ENCODE assay signal across 9 cellular contexts in the genomic region with DNA sequence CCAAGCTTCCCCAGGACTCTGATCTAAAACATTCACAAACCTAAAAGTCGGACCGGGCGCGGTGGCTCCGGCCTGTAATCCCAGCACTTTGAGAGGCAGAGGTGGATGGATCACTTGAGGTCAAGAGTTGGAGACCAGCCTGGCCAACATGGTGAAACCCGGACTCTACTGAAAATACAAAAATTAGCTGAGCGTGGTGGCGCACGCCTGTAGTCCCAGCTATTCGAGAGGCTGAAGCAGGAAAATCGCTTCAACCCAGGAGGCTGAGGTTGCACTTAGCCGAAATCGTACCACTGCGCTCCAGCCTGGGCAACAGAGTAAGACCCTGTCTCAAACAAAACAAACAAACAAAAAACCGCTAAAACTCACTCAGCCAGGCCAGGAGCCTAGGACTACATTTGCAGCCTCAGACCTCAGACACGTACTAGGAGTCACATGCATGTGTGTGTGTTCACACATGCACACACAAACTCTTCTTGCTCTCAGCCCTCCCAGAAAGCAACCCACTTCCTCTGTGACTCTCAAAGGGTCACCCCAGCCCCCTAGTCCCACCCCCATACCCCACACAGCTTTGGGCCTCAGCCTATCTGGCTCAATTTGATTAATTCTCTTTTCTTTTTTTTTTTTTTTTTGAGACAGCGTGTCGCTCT. TPM values are rescaled to one million over a fixed set of nuclear protein-coding genes. Genes with fewer than 3 reads are reported as not detected.
DNase-seq lines count a peak whose midpoint lies in the region; ATAC-seq and TF ChIP-seq lines count a peak whose summit lies in the region.
"Had no signal": no experiment of that assay in that cellular context is flagged by ENCODE, and none has a peak within 500 bp of the region (broad histone marks: within the 10 kb centered on the region; RNA-seq: fewer than 3 reads in every experiment).

No MANE protein-coding gene starts in this region.

- H3K27me3 Mint-ChIP-seq in neural progenitor cell (ENCODE audit: insufficient read depth, low read depth) = peaks cover 20% of the 10 kb centered on the region
- peaks cover 51% of the 10 kb centered on the region for H3K27me3 Mint-ChIP-seq in activated CD4-positive, alpha-beta T cell treated with anti-CD3 and anti-CD28 coated beads, Interleukin-2, amount 10 ng/mL, durations not matched to agents 7 days and 5 days

- H3K4me3 ChIP-seq in BLaER1 (peak overlapping the region; percentile 96), HUES6 (ENCODE audit: low read depth, low read length) (peak overlapping the region; percentile 49), coronary artery (peak overlapping the region; percentile 96), neural progenitor cell (peak overlapping the region; percentile 72), aorta (ENCODE audit: low read length in 2 of 2) (no peak overlapping the region)

- POLR2A ChIA-PET in activated CD4-positive, alpha-beta T cell treated with anti-CD3 and anti-CD28 coated beads, Interleukin-2, amount 10 ng/mL, durations not matched to agents 7 days and 5 days (lab: Charles Lee) = no interaction called here

- H3K27ac Mint-ChIP-seq in neural progenitor cell = peak overlapping the region; percentile 25
- no peak overlapping the region for H3K27ac Mint-ChIP-seq in activated CD4-positive, alpha-beta T cell treated with anti-CD3 and anti-CD28 coated beads, Interleukin-2, amount 10 ng/mL, durations not matched to agents 7 days and 5 days

- H3K4me2 ChIP-seq in BLaER1 (peak overlapping the region; percentile 81), neural progenitor cell (peak overlapping the region; percentile 73)

- H4K20me1 ChIP-seq in BLaER1 (peaks cover 26% of the 10 kb centered on the region), neural progenitor cell (ENCODE audit: low read depth) (peaks cover 32% of the 10 kb centered on the region)

- H3F3A ChIP-seq in neural progenitor cell (ENCODE audit: low read depth) = peaks cover 35% of the 10 kb centered on the region

- H3K27ac ChIP-seq in BLaER1 (no peak overlapping the region), HUES6 (ENCODE audit: low read depth, low read length) (no peak overlapping the region), coronary artery (peak overlapping the region; percentile 96 to 99), neural progenitor cell (no peak overlapping the region), aorta (ENCODE audit: low read depth in 1 of 2, low read length in 2 of 2) (peak overlapping the region in 1 of 2 donors; percentile 67)

- TF ChIP-seq CTCF in coronary artery (IDR thresholded peaks at IDR 0.05) (no peak), neural progenitor cell (IDR thresholded peaks at IDR 0.05) (no peak)

- DNase-seq in coronary artery (ENCODE audit: low spot score) (no peak), neural progenitor cell (ENCODE audit: low spot score) (no peak), aorta (no peak), OCI-M1 (lab: John Stamatoyannopoulos, UW) (no peak)
- no peak for DNase-seq in activated CD4-positive, alpha-beta T cell treated with anti-CD3 and anti-CD28 coated beads, Interleukin-2, amount 10 ng/mL, durations not matched to agents 7 days and 5 days

- H3K4me1 Mint-ChIP-seq in neural progenitor cell = peaks cover 28% of the 10 kb centered on the region
- peaks cover 9% of the 10 kb centered on the region for H3K4me1 Mint-ChIP-seq in activated CD4-positive, alpha-beta T cell treated with anti-CD3 and anti-CD28 coated beads, Interleukin-2, amount 10 ng/mL, durations not matched to agents 7 days and 5 days

- H3K4me1 ChIP-seq in BLaER1 (peaks cover 47% of the 10 kb centered on the region), HUES6 (ENCODE audit: control insufficient read depth, insufficient read depth, low read length) (peaks cover 7% of the 10 kb centered on the region; the same call in 1 of the 2 replicates), neural progenitor cell (peaks cover 7% of the 10 kb centered on the region), aorta (ENCODE audit: control insufficient read depth in 1 of 2, insufficient read depth in 2 of 2, low read length in 2 of 2) (no peaks in the 10 kb centered on the region)

- 83 to 85% methylated on average over 18 of the region's 18 CpGs for WGBS in aorta, 2 donors

- H3K4me3 Mint-ChIP-seq in neural progenitor cell = peak overlapping the region; percentile 87
- H3K4me3 Mint-ChIP-seq in activated CD4-positive, alpha-beta T cell treated with anti-CD3 and anti-CD28 coated beads, Interleukin-2, amount 10 ng/mL, durations not matched to agents 7 days and 5 days = no peak overlapping the region

- H3K9me3 Mint-ChIP-seq in neural progenitor cell = no peaks in the 10 kb centered on the region
- no peaks in the 10 kb centered on the region for H3K9me3 Mint-ChIP-seq in activated CD4-positive, alpha-beta T cell treated with anti-CD3 and anti-CD28 coated beads, Interleukin-2, amount 10 ng/mL, durations not matched to agents 7 days and 5 days

- no peaks in the 10 kb centered on the region for H3K9me3 ChIP-seq in BLaER1
- no peaks in the 10 kb centered on the region for H3K9me3 ChIP-seq in HUES6 (ENCODE audit: control insufficient read depth, insufficient read depth, low read depth, low read length)
- no peaks in the 10 kb centered on the region for H3K9me3 ChIP-seq in neural progenitor cell (ENCODE audit: low read depth)
- H3K9me3 ChIP-seq in aorta (ENCODE audit: control insufficient read depth, low read length) = no peaks in the 10 kb centered on the region

- intact Hi-C loops in aorta (cut with DNase I) = loop anchor here in 1 of 2 donors (2.0 kb wide), 1 partner anchor 49 kb away; no protein-coding TSS in a partner anchor

- H2AFZ ChIP-seq in neural progenitor cell (replicated peaks) = peak overlapping the region; percentile 77

- ATAC-seq in HG03039 (IDR thresholded peaks at IDR 0.05; ENCODE audit: unreplicated experiment) = no peak
- ATAC-seq in aorta (ENCODE audit: low FRiP score) = no peak

- H3K27me3 ChIP-seq in BLaER1 = no peaks in the 10 kb centered on the region
- no peaks in the 10 kb centered on the region for H3K27me3 ChIP-seq in HUES6 (ENCODE audit: control insufficient read depth, insufficient read depth, low read length)
- no peaks in the 10 kb centered on the region for H3K27me3 ChIP-seq in neural progenitor cell
- H3K27me3 ChIP-seq in aorta (ENCODE audit: control insufficient read depth in 1 of 2, insufficient read depth in 2 of 2, low read length in 1 of 2) = no peaks in the 10 kb centered on the region

- H3K36me3 Mint-ChIP-seq in neural progenitor cell = peaks cover 16% of the 10 kb centered on the region
- no peaks in the 10 kb centered on the region for H3K36me3 Mint-ChIP-seq in activated CD4-positive, alpha-beta T cell treated with anti-CD3 and anti-CD28 coated beads, Interleukin-2, amount 10 ng/mL, durations not matched to agents 7 days and 5 days (ENCODE audit: low read depth)

- CTCF ChIA-PET in activated CD4-positive, alpha-beta T cell treated with anti-CD3 and anti-CD28 coated beads, Interleukin-2, amount 10 ng/mL, durations not matched to agents 7 days and 5 days (lab: Charles Lee) = interaction anchor here (0.7 kb wide), 1 partner anchor 8 kb away, joined by 3 read pairs; no protein-coding TSS in a partner anchor

- H3K9ac ChIP-seq in BLaER1 (no peak overlapping the region), HUES6 (ENCODE audit: low read length) (no peak overlapping the region), neural progenitor cell (no peak overlapping the region)

- H3K36me3 ChIP-seq in BLaER1 = peaks cover 5% of the 10 kb centered on the region; the same call in 1 of the 2 replicates
- peaks cover 17% of the 10 kb centered on the region for H3K36me3 ChIP-seq in HUES6 (ENCODE audit: control insufficient read depth, insufficient read depth, low read length)
- no peaks in the 10 kb centered on the region for H3K36me3 ChIP-seq in neural progenitor cell
- peaks cover 0 to 2% of the 10 kb centered on the region in 2 donors for H3K36me3 ChIP-seq in aorta (ENCODE audit: control insufficient read depth in 1 of 2, insufficient read depth in 2 of 2, low read length in 1 of 2)

- H3K79me2 ChIP-seq in neural progenitor cell (ENCODE audit: low read depth) = peaks cover 35% of the 10 kb centered on the region

RNA-seq across cellular contexts. Expression of a gene that starts 0.7 kb away (rescaled TPM):
- total RNA-seq in neural progenitor cell (ENCODE audit: low replicate concordance) = 17.1 and 71.8 TPM in 2 replicates
- total RNA-seq in aorta = 100 to 1,000 TPM; 376 to 423 TPM
- polyA plus RNA-seq in aorta = 100 to 1,000 TPM in 1 of 2 donors, 10 to 100 TPM in 1; 23.5 to 160 TPM
- total RNA-seq in activated CD4-positive, alpha-beta T cell treated with anti-CD3 and anti-CD28 coated beads, Interleukin-2, amount 10 ng/mL, durations not matched to agents 7 days and 5 days = not detected
- total RNA-seq: activated CD8-positive, alpha-beta memory T cell treated with anti-CD3 and anti-CD28 coated beads for 36 hours had no signal

RNA-seq across cellular contexts. Expression of a gene that starts 30.7 kb away (rescaled TPM):
- 2.2 and 2.3 TPM in 2 replicates for total RNA-seq in neural progenitor cell (ENCODE audit: low replicate concordance)
- 1 to 10 TPM in 1 of 2 donors, under 1 TPM in 1; 0.48 to 1.0 TPM for total RNA-seq in aorta
- polyA plus RNA-seq in aorta = 1 to 10 TPM in 1 of 2 donors, not detected in 1; 1.0 TPM
- under 1 TPM; 0.32 to 0.42 TPM for total RNA-seq in activated CD4-positive, alpha-beta T cell treated with anti-CD3 and anti-CD28 coated beads, Interleukin-2, amount 10 ng/mL, durations not matched to agents 7 days and 5 days

Comparison
In these comparisons a context has a peak if more than half of its experiments do, and no peak if none do; other contexts are left out.
1. H3K27ac ChIP-seq: peak in coronary artery (2 of 2); none in BLaER1 (single experiment), HUES6 (single experiment) and neural progenitor cell (single experiment).
2. H3K4me3 ChIP-seq: peak in BLaER1 (single experiment), HUES6 (single experiment), coronary artery (single experiment) and neural progenitor cell (single experiment); none in aorta (0 of 2).